In genomic region chr19:57632987-57633831, GRCh38 we compare ENCODE assay signal across 8 cellular contexts. TPM values are rescaled to one million over a fixed set of nuclear protein-coding genes. Genes with fewer than 3 reads are reported as not detected.
A peak's percentile ranks its signal among the peaks of the same experiment; 100 is the strongest.
DNase-seq lines count a peak whose midpoint lies in the region; TF ChIP-seq lines count a peak whose summit lies in the region.

Gene ZNF211 (plus strand): TSS chr19:57633168. CDS start chr19:57633347, 179 bp downstream.

- H3K27ac Mint-ChIP-seq in nephron progenitor cell, result peak within 1 kb of the TSS; percentile 31
- H3K27ac Mint-ChIP-seq in stimulated activated naive CD8-positive, alpha-beta T cell treated with anti-CD3 and anti-CD28 coated beads, Interleukin-15, Interleukin-2, amounts not matched to agents 100 ng/mL and 50 ng/mL, for 24 hours, result peak within 1 kb of the TSS; percentile 49

- H3K27me3 Mint-ChIP-seq in nephron progenitor cell (ENCODE audit: low read depth, poor library complexity), result peaks cover 2% of the 10 kb centered on the region
- H3K27me3 Mint-ChIP-seq in stimulated activated naive CD8-positive, alpha-beta T cell treated with anti-CD3 and anti-CD28 coated beads, Interleukin-15, Interleukin-2, amounts not matched to agents 100 ng/mL and 50 ng/mL, for 24 hours, result no peaks in the 10 kb centered on the region

- H3K4me3 ChIP-seq in LNCaP clone FGC (ENCODE audit: low read depth, low read length) (peak within 1 kb of the TSS; percentile 85), fibroblast of villous mesenchyme (ENCODE audit: low read depth, low read length) (peak within 1 kb of the TSS; percentile 95)

- peaks cover 78% of the 10 kb centered on the region for H3K9me3 Mint-ChIP-seq in nephron progenitor cell
- H3K9me3 Mint-ChIP-seq in stimulated activated naive CD8-positive, alpha-beta T cell treated with anti-CD3 and anti-CD28 coated beads, Interleukin-15, Interleukin-2, amounts not matched to agents 100 ng/mL and 50 ng/mL, for 24 hours, result peaks cover 42% of the 10 kb centered on the region

- DNase-seq in ELF-1 (ENCODE audit: low read depth, low spot score), result peak; percentile 97
- peak; percentile 42 for DNase-seq in GOT3 (lab: John Stamatoyannopoulos, UW)
- peak; percentile 80 for DNase-seq in LNCaP clone FGC (ENCODE audit: low read depth)
- DNase-seq in SHP77 treated with DMSO at 0.1 percent for 48 hours (lab: John Stamatoyannopoulos, UW), result peak; percentile 84
- DNase-seq in activated effector memory CD4-positive, alpha-beta T cell treated with anti-CD3 and anti-CD28 coated beads, Interleukin-2, amount 50 U/mL, for 16 hours, result peak; percentile 95
- DNase-seq in fibroblast of villous mesenchyme (ENCODE audit: low read depth), result peak; percentile 94
- peak; percentile 92 for DNase-seq in nephron progenitor cell

- H3K4me1 Mint-ChIP-seq in nephron progenitor cell, result peaks cover 19% of the 10 kb centered on the region
- H3K4me1 Mint-ChIP-seq in stimulated activated naive CD8-positive, alpha-beta T cell treated with anti-CD3 and anti-CD28 coated beads, Interleukin-15, Interleukin-2, amounts not matched to agents 100 ng/mL and 50 ng/mL, for 24 hours (ENCODE audit: low read depth), result peaks cover 23% of the 10 kb centered on the region

- peak within 1 kb of the TSS; percentile 94 for H3K4me3 Mint-ChIP-seq in nephron progenitor cell
- peak within 1 kb of the TSS; percentile 86 for H3K4me3 Mint-ChIP-seq in stimulated activated naive CD8-positive, alpha-beta T cell treated with anti-CD3 and anti-CD28 coated beads, Interleukin-15, Interleukin-2, amounts not matched to agents 100 ng/mL and 50 ng/mL, for 24 hours

- H3K36me3 Mint-ChIP-seq in nephron progenitor cell (ENCODE audit: low read depth), result peaks cover 86% of the 10 kb centered on the region
- peaks cover 39% of the 10 kb centered on the region for H3K36me3 Mint-ChIP-seq in stimulated activated naive CD8-positive, alpha-beta T cell treated with anti-CD3 and anti-CD28 coated beads, Interleukin-15, Interleukin-2, amounts not matched to agents 100 ng/mL and 50 ng/mL, for 24 hours (ENCODE audit: low read depth)

- TF ChIP-seq CTCF in LNCaP clone FGC (IDR thresholded peaks at IDR 0.05; ENCODE audit: control insufficient read depth, extremely low read depth, insufficient read depth) (no peak), fibroblast of villous mesenchyme (IDR thresholded peaks at IDR 0.05; ENCODE audit: insufficient read depth, low read depth, low read length) (no peak), nephron progenitor cell (IDR thresholded peaks at IDR 0.05) (no peak)

RNA-seq across cellular contexts. Expression of gene ZNF211, which starts in this region (rescaled TPM):
- 9.3 and 11.7 TPM in 2 replicates for total RNA-seq in fibroblast of villous mesenchyme

Comparison
In these comparisons a context has a peak if more than half of its experiments do, and no peak if none do; other contexts are left out.
1. Peak in every context shown above with its lines: DNase-seq and H3K4me3 ChIP-seq.
2. DNase-seq: peak in every context shown above with its lines; median percentile 97 in ELF-1; 95 in activated effector memory CD4-positive, alpha-beta T cell treated with anti-CD3 and anti-CD28 coated beads, Interleukin-2, amount 50 U/mL, for 16 hours; 94 in fibroblast of villous mesenchyme; 92 in nephron progenitor cell; 84 in SHP77 treated with DMSO at 0.1 percent for 48 hours; 80 in LNCaP clone FGC; 42 in GOT3.